16 cellular contexts compared by ENCODE assay signal in the genomic region with DNA sequence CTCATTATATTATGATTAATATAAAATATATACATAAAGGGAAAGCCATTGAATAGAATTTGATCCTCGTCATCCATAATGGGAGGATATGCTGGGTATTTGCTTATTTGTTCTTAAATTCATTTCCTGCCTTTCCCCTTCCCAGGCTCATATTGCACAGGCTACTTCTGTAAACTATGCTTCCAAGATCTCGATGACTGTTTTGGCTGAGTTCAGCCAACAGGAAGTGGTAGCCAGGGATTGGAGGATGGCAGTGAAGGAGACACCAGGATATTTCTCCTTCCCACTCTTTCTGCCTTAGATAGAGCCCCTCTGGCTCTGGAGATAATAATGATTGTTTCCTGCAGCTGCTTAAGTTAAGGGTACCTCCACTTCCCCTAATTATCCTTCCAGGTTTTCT. TPM values are rescaled to one million over a fixed set of nuclear protein-coding genes. Genes with fewer than 3 reads are reported as not detected.
DNase-seq lines count a peak whose midpoint lies in the region; ATAC-seq, FAIRE-seq and TF ChIP-seq lines count a peak whose summit lies in the region.
"Had no signal": no experiment of that assay in that cellular context is flagged by ENCODE, and none has a peak within 500 bp of the region (broad histone marks: within the 10 kb centered on the region; RNA-seq: fewer than 3 reads in every experiment).

No MANE protein-coding gene starts in this region.

- CTCF ChIA-PET in AG04450 (lab: Charles Lee), result no interaction called here

- DNase-seq in AG04450 (ENCODE audit: low read depth, low spot score) (peak; percentile 58), HFFc6 (peak; percentile 39), astrocyte (ENCODE audit: low read depth) (peak; percentile 55), fibroblast of villous mesenchyme (ENCODE audit: low read depth) (peak; percentile 33), ecto neural progenitor cell (ENCODE audit: low spot score) (no peak), hepatocyte (ENCODE audit: low spot score) (no peak)
- DNase-seq: activated B cell treated with CpG ODN at 0.5 μM for 24 hours; activated CD8-positive, alpha-beta memory T cell treated with anti-CD3 and anti-CD28 coated beads, Interleukin-2, amount 50 U/mL, for 4 hours; BE2C; DMS79 treated with DMSO at 0.1 percent for 48 hours; NCI-H2171; stimulated activated CD4-positive, alpha-beta T cell treated with anti-CD3 and anti-CD28 coated beads, Interleukin-2, amount 100 ng/mL, for 48 hours had no signal

- H3K4me3 Mint-ChIP-seq in HFFc6 (0 out of 2 replicates have a peak overlapping the region, but pooled peaks have one; percentile 31), astrocyte (ENCODE audit: unreplicated experiment) (no peak overlapping the region)
- H3K4me3 Mint-ChIP-seq: activated B cell treated with CpG ODN at 0.5 μM for 24 hours had no signal

- H3K9me3 Mint-ChIP-seq in HFFc6 (no peaks in the 10 kb centered on the region; the same call in 1 of the 2 replicates), astrocyte (ENCODE audit: unreplicated experiment) (no peaks in the 10 kb centered on the region)
- H3K9me3 Mint-ChIP-seq: activated naive CD4-positive, alpha-beta T cell treated with anti-CD3 and anti-CD28 coated beads, Interleukin-2, amount 50 U/mL, for 72 hours had no signal

- H4K20me1 ChIP-seq in astrocyte (ENCODE audit: insufficient read depth, low read length), result no peaks in the 10 kb centered on the region
- H4K20me1 ChIP-seq in hepatocyte (ENCODE audit: insufficient read depth, poor library complexity, severe bottlenecking), result no peaks in the 10 kb centered on the region

- peak overlapping the region; percentile 45; the same call in 1 of the 2 replicates for H3K27ac Mint-ChIP-seq in HFFc6
- H3K27ac Mint-ChIP-seq in astrocyte (ENCODE audit: unreplicated experiment), result no peak overlapping the region
- H3K27ac Mint-ChIP-seq: activated B cell treated with CpG ODN at 0.5 μM for 24 hours; activated naive CD4-positive, alpha-beta T cell treated with anti-CD3 and anti-CD28 coated beads, Interleukin-2, amount 50 U/mL, for 72 hours had no signal

- TF ChIP-seq CTCF in AG04450 (IDR thresholded peaks at IDR 0.05; ENCODE audit: low read depth, low read length), result no peak
- TF ChIP-seq CTCF in HFFc6 (IDR thresholded peaks at IDR 0.05), result no peak
- TF ChIP-seq CTCF in astrocyte (IDR thresholded peaks at IDR 0.05; ENCODE audit: insufficient read depth, low read depth, low read length), result no peak
- TF ChIP-seq CTCF in fibroblast of villous mesenchyme (IDR thresholded peaks at IDR 0.05; ENCODE audit: insufficient read depth, low read depth, low read length), result no peak
- no peak for TF ChIP-seq CTCF in hepatocyte (IDR thresholded peaks at IDR 0.05; ENCODE audit: poor library complexity)

- H3K27ac ChIP-seq in AG04450 (ENCODE audit: low read depth, low read length) (peak overlapping the region; percentile 52), astrocyte (ENCODE audit: low read depth, low read length) (no peak overlapping the region), hepatocyte (no peak overlapping the region)
- H3K27ac ChIP-seq: coronary artery had no signal

- POLR2A ChIA-PET in AG04450 (lab: Yijun Ruan, JAX), result no interaction called here

- H3K27me3 ChIP-seq in AG04450 (ENCODE audit: control insufficient read depth, insufficient read depth, low read length) (no peaks in the 10 kb centered on the region), astrocyte (ENCODE audit: insufficient read depth, low read length) (no peaks in the 10 kb centered on the region), hepatocyte (no peaks in the 10 kb centered on the region)
- H3K27me3 ChIP-seq: BE2C had no signal

- peak overlapping the region; percentile 13 for H3K4me2 ChIP-seq in astrocyte (ENCODE audit: low read length)
- no peak overlapping the region for H3K4me2 ChIP-seq in hepatocyte

- ATAC-seq in HG03280 (IDR thresholded peaks at IDR 0.05; ENCODE audit: unreplicated experiment), result no peak
- ATAC-seq in GM18873 (IDR thresholded peaks at IDR 0.05; ENCODE audit: low FRiP score, unreplicated experiment), result no peak
- ATAC-seq: activated naive CD4-positive, alpha-beta T cell treated with anti-CD3 and anti-CD28 coated beads, Interleukin-2, amount 50 U/mL, for 72 hours had no signal

- H3K79me2 ChIP-seq in astrocyte (ENCODE audit: insufficient read depth, low read length) (no peaks in the 10 kb centered on the region), hepatocyte (no peaks in the 10 kb centered on the region)

- H3K9ac ChIP-seq in astrocyte (ENCODE audit: low read length), result no peak overlapping the region

- H3K27me3 Mint-ChIP-seq in HFFc6 (ENCODE audit: insufficient read depth), result peaks cover 2% of the 10 kb centered on the region; the same call in 1 of the 2 replicates
- H3K27me3 Mint-ChIP-seq in astrocyte (ENCODE audit: low read depth, unreplicated experiment), result peaks cover 12% of the 10 kb centered on the region

- H3K4me1 ChIP-seq in astrocyte (ENCODE audit: insufficient read depth, low read length) (peaks cover 4% of the 10 kb centered on the region), hepatocyte (ENCODE audit: insufficient read depth) (no peaks in the 10 kb centered on the region)
- H3K4me1 ChIP-seq: BE2C had no signal

- no peaks in the 10 kb centered on the region for H3K9me3 ChIP-seq in AG04450 (ENCODE audit: control insufficient read depth, insufficient read depth, low read length)
- no peaks in the 10 kb centered on the region for H3K9me3 ChIP-seq in astrocyte (ENCODE audit: insufficient read depth, low read depth, low read length)
- H3K9me3 ChIP-seq in hepatocyte (ENCODE audit: low read depth), result no peaks in the 10 kb centered on the region
- H3K9me3 ChIP-seq: BE2C had no signal

- H3K4me1 Mint-ChIP-seq in HFFc6 (ENCODE audit: low read depth) (peaks cover 14% of the 10 kb centered on the region), astrocyte (ENCODE audit: low read depth, unreplicated experiment) (no peaks in the 10 kb centered on the region)
- H3K4me1 Mint-ChIP-seq: activated B cell treated with CpG ODN at 0.5 μM for 24 hours had no signal

- 44% methylated on average over 2 of the region's 2 CpGs for WGBS in hepatocyte (ENCODE audit: low lambda C conversion rate, missing lambda C conversion rate)

- no peaks in the 10 kb centered on the region for H3K36me3 ChIP-seq in astrocyte (ENCODE audit: insufficient read depth, low read length)
- no peaks in the 10 kb centered on the region for H3K36me3 ChIP-seq in hepatocyte (replicated peaks; ENCODE audit: insufficient read depth, low read depth)
- H3K36me3 ChIP-seq: BE2C had no signal

- H3K4me3 ChIP-seq in AG04450 (ENCODE audit: low read depth, low read length) (no peak overlapping the region), astrocyte (ENCODE audit: insufficient read depth, low read depth, low read length) (no peak overlapping the region), fibroblast of villous mesenchyme (ENCODE audit: low read depth, low read length) (no peak overlapping the region), hepatocyte (no peak overlapping the region)
- H3K4me3 ChIP-seq: coronary artery had no signal

- no peak for FAIRE-seq in astrocyte (lab: Jason Lieb, UNC)

- H3K9me2 ChIP-seq in hepatocyte (replicated peaks; ENCODE audit: insufficient read depth), result no peaks in the 10 kb centered on the region

- H3K36me3 Mint-ChIP-seq in HFFc6 (ENCODE audit: low read depth), result no peaks in the 10 kb centered on the region
- H3K36me3 Mint-ChIP-seq in astrocyte (ENCODE audit: low read depth, unreplicated experiment), result no peaks in the 10 kb centered on the region
- H3K36me3 Mint-ChIP-seq: activated naive CD4-positive, alpha-beta T cell treated with anti-CD3 and anti-CD28 coated beads, Interleukin-2, amount 50 U/mL, for 72 hours had no signal

- peak overlapping the region; percentile 57 for H2AFZ ChIP-seq in astrocyte (ENCODE audit: low read depth, low read length)
- H2AFZ ChIP-seq in hepatocyte, result no peak overlapping the region

RNA-seq across cellular contexts. Expression of a gene that starts 44.3 kb away (rescaled TPM):
- polyA plus RNA-seq in AG04450 (2011; rRNA removed) (33.2 and 53.4 TPM in 2 replicates), hepatocyte (36.0 and 40.8 TPM in 2 replicates)
- polyA minus RNA-seq in AG04450 (2011; rRNA and poly(A)+ RNA removed), result 10.6 and 31.2 TPM in 2 replicates
- 10 to 100 TPM; 43.6 to 51.8 (median 46.3) TPM for total RNA-seq in HFFc6 (2021; fragmentation: NEBNext Ultra II Directional; extraction: Animal tissue kit (Norgen Biotek cat#: 25700))
- total RNA-seq in astrocyte (39.0 and 43.0 TPM in 2 replicates), fibroblast of villous mesenchyme (32.2 and 50.1 TPM in 2 replicates), hepatocyte (41.7 and 56.4 TPM in 2 replicates)

Comparison
In these comparisons a context has a peak if more than half of its experiments do, and no peak if none do; other contexts are left out.
1. DNase-seq: peak in AG04450 (single experiment), HFFc6 (single experiment), astrocyte (single experiment) and fibroblast of villous mesenchyme (single experiment); none in ecto neural progenitor cell (single experiment) and hepatocyte (single experiment).